ENCODE assay signal across 8 cellular contexts in genomic region chr18:63320690-63321265, GRCh38. TPM values are rescaled to one million over a fixed set of nuclear protein-coding genes. Genes with fewer than 3 reads are reported as not detected.
A peak's percentile ranks its signal among the peaks of the same experiment; 100 is the strongest.
DNase-seq lines count a peak whose midpoint lies in the region; ATAC-seq and TF ChIP-seq lines count a peak whose summit lies in the region.

No MANE protein-coding gene starts in this region.

- H3K36me3 ChIP-seq in right atrium auricular region (no peaks in the 10 kb centered on the region), sigmoid colon (no peaks in the 10 kb centered on the region)

- H3K9me3 Mint-ChIP-seq in activated naive CD8-positive, alpha-beta T cell (ENCODE audit: low read depth) = no peaks in the 10 kb centered on the region

- no peaks in the 10 kb centered on the region for H3K27me3 Mint-ChIP-seq in activated naive CD8-positive, alpha-beta T cell

- DNase-seq in right atrium auricular region (ENCODE audit: low spot score) (no peak), sigmoid colon (peak; percentile 81), DMS114 treated with DMSO at 0.1 percent for 48 hours (lab: John Stamatoyannopoulos, UW; ENCODE audit: unreplicated experiment) (no peak), GM19240 (ENCODE audit: insufficient read length, low spot score) (no peak)

- H3K4me3 Mint-ChIP-seq in activated naive CD8-positive, alpha-beta T cell = peak overlapping the region; percentile 83

- peaks cover 1% of the 10 kb centered on the region for H3K36me3 Mint-ChIP-seq in activated naive CD8-positive, alpha-beta T cell

- no peak for TF ChIP-seq POLR2A in sigmoid colon (IDR thresholded peaks at IDR 0.05)

- H3K4me1 Mint-ChIP-seq in activated naive CD8-positive, alpha-beta T cell (ENCODE audit: low read depth) = peaks cover 28% of the 10 kb centered on the region

- TF ChIP-seq EP300 in sigmoid colon (IDR thresholded peaks at IDR 0.05) = no peak

- H3K27me3 ChIP-seq in right atrium auricular region (no peaks in the 10 kb centered on the region), sigmoid colon (no peaks in the 10 kb centered on the region)

- H3K4me1 ChIP-seq in right atrium auricular region (peaks cover 0 to 40% of the 10 kb centered on the region in 2 donors), sigmoid colon (peaks cover 0 to 41% (median 28%) of the 10 kb centered on the region in 4 donors)

- H3K27ac Mint-ChIP-seq in activated naive CD8-positive, alpha-beta T cell = peak overlapping the region; percentile 92

- ATAC-seq in GM18502 (IDR thresholded peaks at IDR 0.05; ENCODE audit: poor library complexity, unreplicated experiment) (peak; percentile 18), HG03108 (IDR thresholded peaks at IDR 0.05; ENCODE audit: unreplicated experiment) (peak; percentile 21)

- 6 to 12% methylated on average over 33 of the region's 33 CpGs for WGBS in sigmoid colon, 2 donors

- H3K27ac ChIP-seq in right atrium auricular region = peak overlapping the region; percentile 89
- peak overlapping the region; percentile 86 to 90 (median 88) for H3K27ac ChIP-seq in sigmoid colon

- intact Hi-C loops in sigmoid colon (cut with DNase I) = loop anchor here (5.0 kb wide), 1 partner anchor 102 kb away; the partner anchor contains the start of gene VPS4B

- H3K9me3 ChIP-seq in right atrium auricular region = no peaks in the 10 kb centered on the region
- no peaks in the 10 kb centered on the region for H3K9me3 ChIP-seq in sigmoid colon

- TF ChIP-seq CTCF in right atrium auricular region (IDR thresholded peaks at IDR 0.05) (no peak), sigmoid colon (IDR thresholded peaks at IDR 0.05) (no peak)

- H3K4me3 ChIP-seq in right atrium auricular region = peak overlapping the region; percentile 74 to 75
- H3K4me3 ChIP-seq in sigmoid colon = peak overlapping the region; percentile 26 to 75 (median 68)

TF ChIP-seq in PFSK-1, 5 proteins besides CTCF, POLR2A, EP300 and RAD21:
- TF ChIP-seq POLR2AphosphoS5 (IDR thresholded peaks at IDR 0.05; ENCODE audit: low read depth, low read length) (peak; percentile 50), FOXP2 (optimal IDR thresholded peaks at IDR 0.05; ENCODE audit: borderline replicate concordance, extremely low read depth, extremely low read length, insufficient read depth) (peak; percentile 20), TAF1 (IDR thresholded peaks at IDR 0.05; ENCODE audit: borderline replicate concordance, insufficient read depth, low read length) (0 out of 2 replicates have a peak, but pooled peaks have one; percentile 4), REST (IDR thresholded peaks at IDR 0.05; ENCODE audit: insufficient read depth in 1 of 2, low read depth in 2 of 2, low read length in 2 of 2) (no peak), SIN3A (IDR thresholded peaks at IDR 0.05; ENCODE audit: borderline replicate concordance, insufficient read depth, low read length) (peak; percentile 27; the same call in 1 of the 2 replicates)

RNA-seq across cellular contexts. Expression of gene BCL2, which starts 1.2 kb away (rescaled TPM):
- polyA plus RNA-seq in PFSK-1 (2012; ENCODE audit: insufficient read length, low read depth) = 33.1 TPM
- total RNA-seq in right atrium auricular region (1 to 10 TPM; 6.5 to 8.0 TPM), sigmoid colon (10 to 100 TPM; 11.3 to 25.7 (median 18.1) TPM)
- polyA plus RNA-seq in sigmoid colon = 1 to 10 TPM; 2.8 to 9.7 (median 3.6) TPM

RNA-seq across cellular contexts. Expression of gene KDSR, which starts 46.2 kb away (rescaled TPM):
- 33.8 TPM for polyA plus RNA-seq in PFSK-1 (2012; ENCODE audit: insufficient read length, low read depth)
- 10 to 100 TPM; 32.7 to 33.8 TPM for total RNA-seq in right atrium auricular region
- total RNA-seq in sigmoid colon = 10 to 100 TPM; 33.2 to 50.5 (median 42.7) TPM
- 10 to 100 TPM in 2 of 3 donors, 1 to 10 TPM in 1; 7.6 to 19.3 (median 10.8) TPM for polyA plus RNA-seq in sigmoid colon
